In genomic region chr9:107481035-107481434, GRCh38 we compare ENCODE assay signal across 12 cellular contexts. TPM values are rescaled to one million over a fixed set of nuclear protein-coding genes. Genes with fewer than 3 reads are reported as not detected.
A peak's percentile ranks its signal among the peaks of the same experiment; 100 is the strongest.
DNase-seq lines count a peak whose midpoint lies in the region; ATAC-seq, FAIRE-seq and TF ChIP-seq lines count a peak whose summit lies in the region.
"Had no signal": no experiment of that assay in that cellular context is flagged by ENCODE, and none has a peak within 500 bp of the region (broad histone marks: within the 10 kb centered on the region; RNA-seq: fewer than 3 reads in every experiment).

No MANE protein-coding gene starts in this region.

- no peak for TF ChIP-seq POLR2A in K562 (conservative IDR thresholded peaks at IDR 0.05)

- peak overlapping the region in 1 of 2 experiments; percentile 44; a peak in 1 of 4 replicates for H3K9ac ChIP-seq in K562 (ENCODE audit: insufficient read depth in 1 of 2, low read depth in 2 of 2, low read length in 2 of 2)

- H2AFZ ChIP-seq in K562 (ENCODE audit: low read depth, low read length) = peak overlapping the region; percentile 74

- intact Hi-C loops in K562 (cut with micrococcal nuclease) = loop anchor here (5.0 to 10.0 kb wide), 4 partner anchors 394 to 1281 kb away; no protein-coding TSS in a partner anchor

- H3K9me3 ChIP-seq in K562 (replicated peaks; ENCODE audit: control insufficient read depth, insufficient read depth, low read depth, low read length) = no peaks in the 10 kb centered on the region
- no peaks in the 10 kb centered on the region for H3K9me3 ChIP-seq in mononuclear cell (ENCODE audit: low read depth, low read length)

- CTCF ChIA-PET in K562 (lab: Yijun Ruan, JAX; ENCODE audit: low intra/inter-chr PET ratio) = no interaction called here

- POLR2A ChIA-PET in K562 (lab: Yijun Ruan, JAX) = interaction anchor here (0.8 kb wide), 2 partner anchors 24 to 88 kb away, joined by 3 read pairs; no protein-coding TSS in a partner anchor

- peak; percentile 38 to 45; a peak in 2 of 4 replicates for TF ChIP-seq RAD21 in K562 (CRISPR knock-in tag; conservative IDR thresholded peaks at IDR 0.05 in 1 of 2, IDR thresholded peaks at IDR 0.05 in 1 of 2)

- TF ChIP-seq EP300 in K562 (IDR thresholded peaks at IDR 0.05; ENCODE audit: low read length) = no peak

- H3K4me3 ChIP-seq in K562 = peak overlapping the region; percentile 4; the same call in 1 of the 2 replicates
- peak overlapping the region; percentile 6 for H3K4me3 ChIP-seq in mononuclear cell (ENCODE audit: low read length)

- BruUV-seq in K562 (replicated peaks; lab: Mats Ljungman, UMichigan) = no TSS peak

- H3K27me3 ChIP-seq in K562 (ENCODE audit: control insufficient read depth in 2 of 2, insufficient read depth in 2 of 2, low read length in 2 of 2) = peaks cover 0 to 3% of the 10 kb centered on the region in 2 experiments; a peak in 1 of 5 replicates
- peaks cover 8% of the 10 kb centered on the region for H3K27me3 ChIP-seq in mononuclear cell (ENCODE audit: insufficient read depth, low read length)

- ATAC-seq in K562 (peak; percentile 81), GM21360 (IDR thresholded peaks at IDR 0.05; ENCODE audit: unreplicated experiment) (no peak), HG02623 (IDR thresholded peaks at IDR 0.05; ENCODE audit: unreplicated experiment) (no peak), HG03097 (IDR thresholded peaks at IDR 0.05; ENCODE audit: low FRiP score, unreplicated experiment) (no peak)

- H3K36me3 ChIP-seq in K562 (ENCODE audit: control insufficient read depth, insufficient read depth, low read length) = no peaks in the 10 kb centered on the region

- H3K79me2 ChIP-seq in K562 (ENCODE audit: control insufficient read depth, insufficient read depth, low read length) = no peaks in the 10 kb centered on the region

- 0 out of 2 replicates have a peak, but pooled peaks cover 4% of the 10 kb centered on the region for H4K20me1 ChIP-seq in K562 (replicated peaks; ENCODE audit: control insufficient read depth, insufficient read depth, low read length)

- DNase-seq in ACHN (peak; percentile 19), HT-29 (ENCODE audit: low spot score) (peak; percentile 52), K562 (ENCODE audit: extremely low read depth in 1 of 4, low spot score in 3 of 4) (no peak)
- DNase-seq in stimulated activated CD4-positive, alpha-beta T cell treated with anti-CD3 and anti-CD28 coated beads, Interleukin-4, amount 100 ng/mL, for 4 hours = no peak
- DNase-seq: activated naive CD4-positive, alpha-beta T cell treated with anti-CD3 and anti-CD28 coated beads for 36 hours; COR-L47; effector CD8-positive, alpha-beta T cell; NCI-H1092 had no signal

- no peaks in the 10 kb centered on the region for H3K9me1 ChIP-seq in K562 (ENCODE audit: control insufficient read depth, insufficient read depth, low read length)

- H3K4me2 ChIP-seq in K562 (ENCODE audit: insufficient read depth, low read length) = peak overlapping the region; percentile 1; the same call in 1 of the 2 replicates

- WGBS in K562 (ENCODE audit: insufficient coverage, low coverage, missing lambda C conversion rate) = 2% methylated on average over 4 of the region's 4 CpGs

- no peak overlapping the region for H3K27ac ChIP-seq in K562 (ENCODE audit: extremely low read depth, low read depth, low read length)

- H3K4me1 ChIP-seq in K562 (replicated peaks in 1 of 2; ENCODE audit: control insufficient read depth in 2 of 2, insufficient read depth in 2 of 2, low read length in 2 of 2) (no peaks in the 10 kb centered on the region), mononuclear cell (ENCODE audit: insufficient read depth, low read length) (peaks cover 33% of the 10 kb centered on the region)

- FAIRE-seq in K562 (lab: Jason Lieb, UNC) = no peak

- in situ Hi-C loops in ACHN (cut with HindIII; ENCODE audit: low pct_ligation_motif_present, low pct_unique_long_range_greater_than_20kb, low sequenced_read_pairs) (no loop called here), K562 (cut with MboI) (no loop called here)

- TF ChIP-seq CTCF in K562 (IDR thresholded peaks at IDR 0.05 in 2 of 3, conservative IDR thresholded peaks at IDR 0.05 in 1 of 3; ENCODE audit: insufficient read depth in 2 of 3, low read depth in 1 of 3, low read length in 3 of 3) = peak in 2 of 3 experiments; percentile 30 to 47; a peak in 3 of 6 replicates

TF ChIP-seq in K562, 482 proteins besides CTCF, POLR2A, EP300 and RAD21 (continues in another document):
- TF ChIP-seq NCOR1 (IDR thresholded peaks at IDR 0.05) = no peak
- no peak for TF ChIP-seq ZNF318 (IDR thresholded peaks at IDR 0.05; ENCODE audit: borderline replicate concordance in 1 of 2, low read depth in 1 of 2)
- no peak for TF ChIP-seq POLR2AphosphoS5 (IDR thresholded peaks at IDR 0.05; ENCODE audit: control insufficient read depth, insufficient read depth, low read depth, low read length)
- no peak for TF ChIP-seq KAT2B (IDR thresholded peaks at IDR 0.05; ENCODE audit: low read depth, low read length)
- 0 out of 2 replicates have a peak, but pooled peaks have one; percentile 1 for TF ChIP-seq FOSL1 (tag; conservative IDR thresholded peaks at IDR 0.05)
- TF ChIP-seq HMG20B (CRISPR knock-in tag; IDR thresholded peaks at IDR 0.05) = no peak

RNA-seq across cellular contexts. Expression of gene KLF4, which starts 8.5 kb away (rescaled TPM):
- total RNA-seq in HT-29 (2014; rRNA removed; shearing (Covaris generic)) = 51.6 and 53.9 TPM in 2 replicates
- total RNA-seq in K562 (2011; cell fraction: chromatin; rRNA removed; ENCODE audit: low replicate concordance) = 0.40 and 0.62 TPM in 2 replicates
- total RNA-seq in K562 (2011; cell fraction: nucleolus; rRNA removed) = 0.67 and 0.79 TPM in 2 replicates
- total RNA-seq in K562 (2011; cell fraction: nucleoplasm; rRNA removed) = 0.22 and 0.69 TPM in 2 replicates
- 0.24 and 0.27 TPM in 2 replicates for total RNA-seq in K562 (2014; rRNA removed)
- 0.22 and 0.26 TPM in 2 replicates for total RNA-seq in K562 (2014; rRNA removed; fragmentation: Illumina TruSeq; extraction: Trizol)
- total RNA-seq in K562 (2015; rRNA removed; fragmentation: Illumina TruSeq; extraction: Trizol) = 0.11 and 0.23 TPM in 2 replicates
- 0.95 and 1.0 TPM in 2 replicates for total RNA-seq in K562 (2021)
- 0.08 and 0.29 TPM in 2 replicates for polyA plus RNA-seq in K562 (2011; rRNA removed)
- polyA plus RNA-seq in K562 (2011; cell fraction: cytosol; rRNA removed) = 0.04 and 0.55 TPM in 2 replicates
- polyA plus RNA-seq in K562 (2011; cell fraction: nucleus; rRNA removed) = 0.21 and 1.1 TPM in 2 replicates
- polyA plus RNA-seq in K562 (2012) = 0.38 and 1.2 TPM in 2 replicates
- polyA plus RNA-seq in K562 (2014; fragmentation: Illumina TruSeq; extraction: Trizol) = 0.24 and 0.30 TPM in 2 replicates
- under 1 TPM; 0.04 to 0.07 TPM for polyA plus RNA-seq in K562 (2014; fragmentation: Nextera tagmentation; extraction: Ambion mirVana)
- 0.09 and 0.57 TPM in 2 replicates for polyA plus RNA-seq in K562 (2014; rRNA removed)
- polyA minus RNA-seq in K562 (2011; rRNA and poly(A)+ RNA removed) = 0.30 TPM in 1 of 2 replicates, not detected in the other
- polyA minus RNA-seq in K562 (2011; cell fraction: cytosol; rRNA and poly(A)+ RNA removed) = 0.73 and 0.95 TPM in 2 replicates
- polyA minus RNA-seq in K562 (2011; cell fraction: nucleus; rRNA and poly(A)+ RNA removed) = 0.56 and 0.94 TPM in 2 replicates
- 61.5 TPM for total RNA-seq in mononuclear cell

Comparison
In these comparisons a context has a peak if more than half of its experiments do, and no peak if none do; other contexts are left out.
1. DNase-seq: peak in ACHN (single experiment) and HT-29 (single experiment); none in K562 (0 of 4) and stimulated activated CD4-positive, alpha-beta T cell treated with anti-CD3 and anti-CD28 coated beads, Interleukin-4, amount 100 ng/mL, for 4 hours (0 of 2).
2. RNA of gene KLF4, which starts 8.5 kb away (total RNA-seq): 61.5 TPM in mononuclear cell (single experiment) and 51.6 to 53.9 TPM in HT-29; 0.11 to 1.0 TPM in K562; every median in the first group is over 10 times any median in the second.